17 cellular contexts compared by ENCODE assay signal in the genomic region with DNA sequence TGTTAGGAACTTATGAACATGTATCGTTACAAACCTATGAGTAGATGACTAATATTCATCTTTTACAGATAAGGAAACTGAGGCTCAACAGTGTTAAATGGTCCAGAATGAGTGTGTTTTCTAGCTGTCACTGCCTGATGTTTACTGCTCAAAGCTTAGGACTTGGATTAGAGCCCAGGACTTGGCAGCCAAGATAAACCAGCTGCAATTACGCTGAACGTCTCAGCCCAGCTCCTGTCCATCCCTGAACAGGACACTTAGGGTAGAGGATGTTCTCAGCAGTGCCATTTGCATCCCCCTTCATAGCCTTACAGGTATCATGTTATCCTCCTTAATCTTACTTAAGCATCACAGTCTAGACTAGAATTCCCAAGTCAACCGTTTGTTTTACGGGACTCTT.
"Had no signal": no experiment of that assay in that cellular context is flagged by ENCODE, and none has a peak within 500 bp of the region (broad histone marks: within the 10 kb centered on the region; RNA-seq: fewer than 3 reads in every experiment).

No MANE protein-coding gene starts in this region.

- H3K4me3 ChIP-seq: dorsolateral prefrontal cortex, gastrocnemius medialis, mucosa of descending colon, stomach had no signal

- H3K36me3 ChIP-seq: gastrocnemius medialis, neutrophil, stomach had no signal

- H3K9me3 ChIP-seq: gastrocnemius medialis, mucosa of descending colon, neutrophil, stomach had no signal

- H3K27ac ChIP-seq: gastrocnemius medialis, neutrophil, stomach had no signal

- ATAC-seq: esophagus mucosa; mucosa of descending colon; naive thymus-derived CD8-positive, alpha-beta T cell had no signal

- H3K27me3 ChIP-seq: dorsolateral prefrontal cortex, gastrocnemius medialis, neutrophil, stomach had no signal

- DNase-seq: cortex of kidney; dorsolateral prefrontal cortex; effector CD8-positive, alpha-beta T cell; gastrocnemius medialis; immature natural killer cell; kidney; left cardiac atrium; mammary epithelial cell; mucosa of descending colon; naive thymus-derived CD8-positive, alpha-beta T cell; small intestine; stimulated activated CD4-positive, alpha-beta T cell treated with anti-CD3 and anti-CD28 coated beads, Interleukin-12 subunit alpha, Interleukin-12 subunit beta, amount 100 ng/mL, for 4 hours; stimulated activated naive CD4-positive, alpha-beta T cell; stomach; trophoblast cell had no signal
